20 cellular contexts compared by ENCODE assay signal in the genomic region with DNA sequence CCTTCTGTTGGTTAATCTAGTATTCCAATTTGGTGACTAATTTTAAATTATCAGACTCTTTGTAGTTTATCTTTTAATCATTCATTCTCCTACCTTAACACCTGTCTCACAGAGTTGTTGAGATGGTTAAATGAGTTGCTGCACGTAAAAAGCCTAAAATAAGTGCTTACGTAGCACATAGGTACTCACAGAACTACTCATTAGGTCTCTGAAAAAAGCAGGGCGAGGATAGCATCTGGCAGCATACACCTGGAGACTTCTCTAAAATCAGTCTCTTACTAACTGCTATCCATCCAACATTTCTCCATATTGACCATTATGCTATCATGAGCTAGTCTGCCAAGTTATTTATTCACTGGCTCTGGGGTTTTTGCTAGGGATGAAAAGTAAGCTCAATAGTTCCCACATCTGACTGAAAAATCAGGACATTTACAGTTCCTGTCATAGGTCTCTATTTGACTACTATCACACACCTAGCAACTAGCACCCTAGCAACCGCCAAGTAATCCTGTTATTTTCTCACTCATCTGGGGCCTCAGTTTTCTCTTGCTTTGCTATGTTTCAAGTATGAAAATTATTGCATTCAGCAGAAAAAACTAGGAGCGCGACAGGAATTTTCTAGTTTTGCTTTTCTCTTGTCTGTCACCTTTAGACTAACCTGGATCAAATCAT. TPM values are rescaled to one million over a fixed set of nuclear protein-coding genes. Genes with fewer than 3 reads are reported as not detected.
DNase-seq lines count a peak whose midpoint lies in the region; ATAC-seq, FAIRE-seq and TF ChIP-seq lines count a peak whose summit lies in the region.
"Had no signal": no experiment of that assay in that cellular context is flagged by ENCODE, and none has a peak within 500 bp of the region (broad histone marks: within the 10 kb centered on the region; RNA-seq: fewer than 3 reads in every experiment).

No MANE protein-coding gene starts in this region.

- DNase-seq in activated naive CD4-positive, alpha-beta T cell treated with anti-CD3 and anti-CD28 coated beads for 36 hours, result peak; percentile 64
- no peak for DNase-seq in activated naive CD4-positive, alpha-beta T cell treated with Interleukin-2 at 50 U/mL for 16 hours
- DNase-seq in GM12878 (ENCODE audit: low read depth, low spot score), result no peak
- no peak for DNase-seq in stimulated activated effector memory CD8-positive, alpha-beta T cell treated with anti-CD3 and anti-CD28 coated beads, Interleukin-12 subunit alpha, Interleukin-12 subunit beta, amount 100 ng/mL, for 72 hours (ENCODE audit: low spot score in 2 of 2)
- DNase-seq in NCI-H69 (lab: John Stamatoyannopoulos, UW), result no peak
- no peak for DNase-seq in NCI-H1092 treated with DMSO at 0.1 percent for 48 hours (lab: John Stamatoyannopoulos, UW)
- DNase-seq: activated CD4-positive, alpha-beta T cell treated with anti-CD3 and anti-CD28 coated beads for 1 hour; brain microvascular endothelial cell; cortex of kidney; H7; naive thymus-derived CD4-positive, alpha-beta T cell; NCI-H1105 treated with DMSO at 0.1 percent for 48 hours; NCI-H2107; NCI-H510A; pancreas; right lobe of liver; upper lobe of right lung had no signal

- WGBS in GM12878 (ENCODE audit: insufficient coverage, insufficient replicate concordance, low lambda C conversion rate, missing lambda C conversion rate), result 8% methylated on average over 6 of the region's 6 CpGs

- no peaks in the 10 kb centered on the region for H3K9me3 Mint-ChIP-seq in activated naive CD4-positive, alpha-beta T cell treated with anti-CD3 and anti-CD28 coated beads for 36 hours
- H3K9me3 Mint-ChIP-seq in stimulated activated effector memory CD8-positive, alpha-beta T cell treated with anti-CD3 and anti-CD28 coated beads, Interleukin-12 subunit alpha, Interleukin-12 subunit beta, amount 100 ng/mL, for 72 hours, result no peaks in the 10 kb centered on the region
- H3K9me3 Mint-ChIP-seq: naive thymus-derived CD4-positive, alpha-beta T cell had no signal

- H3K27ac ChIP-seq in GM12878 (ENCODE audit: control insufficient read depth, insufficient read depth), result no peak overlapping the region
- H3K27ac ChIP-seq: brain microvascular endothelial cell, pancreas, right lobe of liver, upper lobe of right lung had no signal

- no peak overlapping the region for H2AFZ ChIP-seq in GM12878 (ENCODE audit: control insufficient read depth, low read depth, low read length)

- peaks cover 2% of the 10 kb centered on the region; the same call in 1 of the 2 replicates for H3K4me1 ChIP-seq in GM12878 (ENCODE audit: control insufficient read depth, insufficient read depth, low read length)

- H3K4me2 ChIP-seq in GM12878 (ENCODE audit: control insufficient read depth, insufficient read depth), result no peak overlapping the region

- RAD21 ChIA-PET in GM12878 (lab: Charles Lee; ENCODE audit: unreplicated experiment), result no interaction called here

- no peaks in the 10 kb centered on the region for H3K9me3 ChIP-seq in GM12878 (replicated peaks; ENCODE audit: control insufficient read depth, insufficient read depth, low read length)
- H3K9me3 ChIP-seq: pancreas, right lobe of liver, upper lobe of right lung had no signal

- ATAC-seq in HG02870 (IDR thresholded peaks at IDR 0.05; ENCODE audit: unreplicated experiment) (peak; percentile 57), GM12878 (peak; percentile 35), GM21447 (IDR thresholded peaks at IDR 0.05; ENCODE audit: unreplicated experiment) (no peak)
- peak; percentile 86 for ATAC-seq in stimulated activated effector memory CD8-positive, alpha-beta T cell treated with anti-CD3 and anti-CD28 coated beads, Interleukin-12 subunit alpha, Interleukin-12 subunit beta, amount 100 ng/mL, for 72 hours
- ATAC-seq: naive thymus-derived CD4-positive, alpha-beta T cell; right lobe of liver; upper lobe of right lung had no signal

- no peak overlapping the region for H3K9ac ChIP-seq in GM12878 (ENCODE audit: control insufficient read depth, insufficient read depth, low read length)

- in situ Hi-C loops in GM12878 (cut with MboI), result loop anchor here (25.0 kb wide), 1 partner anchor 1784 kb away; a partner anchor contains a TSS

- peaks cover 4% of the 10 kb centered on the region; the same call in 1 of the 2 replicates for H4K20me1 ChIP-seq in GM12878 (ENCODE audit: control insufficient read depth, insufficient read depth)

- no peak overlapping the region for H3K4me3 Mint-ChIP-seq in activated naive CD4-positive, alpha-beta T cell treated with anti-CD3 and anti-CD28 coated beads for 36 hours
- H3K4me3 Mint-ChIP-seq in stimulated activated effector memory CD8-positive, alpha-beta T cell treated with anti-CD3 and anti-CD28 coated beads, Interleukin-12 subunit alpha, Interleukin-12 subunit beta, amount 100 ng/mL, for 72 hours, result peak overlapping the region; percentile 26

- H3K27me3 Mint-ChIP-seq in activated naive CD4-positive, alpha-beta T cell treated with anti-CD3 and anti-CD28 coated beads for 36 hours (ENCODE audit: low read depth), result no peaks in the 10 kb centered on the region
- H3K27me3 Mint-ChIP-seq: naive thymus-derived CD4-positive, alpha-beta T cell had no signal

- FAIRE-seq in GM12878 (lab: Jason Lieb, UNC), result no peak
- FAIRE-seq: pancreas had no signal

- TF ChIP-seq EP300 in GM12878 (IDR thresholded peaks at IDR 0.05; ENCODE audit: borderline replicate concordance in 1 of 2, control insufficient read depth in 1 of 2, low read depth in 2 of 2, low read length in 2 of 2), result no peak

- TF ChIP-seq RAD21 in GM12878 (IDR thresholded peaks at IDR 0.05; ENCODE audit: insufficient read depth, low read depth, low read length), result no peak

- no peak overlapping the region for H3K4me3 ChIP-seq in GM12878
- H3K4me3 ChIP-seq: pancreas, right lobe of liver, upper lobe of right lung had no signal

- BruUV-seq in GM12878 (replicated peaks; lab: Mats Ljungman, UMichigan), result no TSS peak

- H3K79me2 ChIP-seq in GM12878 (ENCODE audit: control insufficient read depth, insufficient read depth, low read length), result peaks cover 96% of the 10 kb centered on the region

- TF ChIP-seq POLR2A in GM12878 (IDR thresholded peaks at IDR 0.05; ENCODE audit: low read depth, low read length), result no peak

- POLR2A ChIA-PET in GM12878 (lab: Charles Lee), result interaction anchor here (1.6 kb wide), 1 partner anchor 31 kb away, joined by 4 read pairs; no protein-coding TSS in a partner anchor

- H3K27me3 ChIP-seq in GM12878 (replicated peaks in 1 of 2; ENCODE audit: control insufficient read depth in 2 of 2, insufficient read depth in 2 of 2, low read length in 1 of 2), result no peaks in the 10 kb centered on the region
- H3K27me3 ChIP-seq: brain microvascular endothelial cell, pancreas, right lobe of liver, upper lobe of right lung had no signal

- peaks cover 77% of the 10 kb centered on the region for H3K4me1 Mint-ChIP-seq in activated naive CD4-positive, alpha-beta T cell treated with anti-CD3 and anti-CD28 coated beads for 36 hours (ENCODE audit: low read depth)
- H3K4me1 Mint-ChIP-seq in stimulated activated effector memory CD8-positive, alpha-beta T cell treated with anti-CD3 and anti-CD28 coated beads, Interleukin-12 subunit alpha, Interleukin-12 subunit beta, amount 100 ng/mL, for 72 hours, result peaks cover 87% of the 10 kb centered on the region

- peaks cover 43% of the 10 kb centered on the region for H3K36me3 Mint-ChIP-seq in activated naive CD4-positive, alpha-beta T cell treated with anti-CD3 and anti-CD28 coated beads for 36 hours (ENCODE audit: low read depth)
- peaks cover 100% of the 10 kb centered on the region for H3K36me3 Mint-ChIP-seq in stimulated activated effector memory CD8-positive, alpha-beta T cell treated with anti-CD3 and anti-CD28 coated beads, Interleukin-12 subunit alpha, Interleukin-12 subunit beta, amount 100 ng/mL, for 72 hours

- intact Hi-C loops in activated naive CD4-positive, alpha-beta T cell treated with anti-CD3 and anti-CD28 coated beads for 36 hours (cut with micrococcal nuclease), result loop anchor here (1.0 to 5.0 kb wide), 4 partner anchors 11 to 36 kb away; a partner anchor contains a TSS
- intact Hi-C loops in GM12878 (cut with micrococcal nuclease; ENCODE audit: unreplicated experiment), result no loop called here

- no peak for TF ChIP-seq CTCF in GM12878 (IDR thresholded peaks at IDR 0.05 in 2 of 3, conservative IDR thresholded peaks at IDR 0.05 in 1 of 3; ENCODE audit: control insufficient read depth in 2 of 3, extremely low read depth in 1 of 3, insufficient read depth in 1 of 3, low read depth in 3 of 3, low read length in 3 of 3)

- CTCF ChIA-PET in activated naive CD4-positive, alpha-beta T cell treated with anti-CD3 and anti-CD28 coated beads for 36 hours (lab: Charles Lee), result no interaction called here
- CTCF ChIA-PET in GM12878 (lab: Yijun Ruan, JAX), result no interaction called here

- peaks cover 0 to 41% of the 10 kb centered on the region in 2 experiments for H3K36me3 ChIP-seq in GM12878 (ENCODE audit: control insufficient read depth in 2 of 2, insufficient read depth in 2 of 2, low read length in 1 of 2)

- no peak overlapping the region for H3K27ac Mint-ChIP-seq in activated naive CD4-positive, alpha-beta T cell treated with anti-CD3 and anti-CD28 coated beads for 36 hours
- H3K27ac Mint-ChIP-seq in stimulated activated effector memory CD8-positive, alpha-beta T cell treated with anti-CD3 and anti-CD28 coated beads, Interleukin-12 subunit alpha, Interleukin-12 subunit beta, amount 100 ng/mL, for 72 hours, result peak overlapping the region; percentile 21

- SMC1A ChIA-PET in GM12878 (lab: Charles Lee; ENCODE audit: uncharacterized antibody, unreplicated experiment), result interaction anchor here (0.6 to 1.2 kb wide), 4 partner anchors 10 to 40 kb away, joined by 3 read pairs; no protein-coding TSS in a partner anchor

RNA-seq across cellular contexts. Expression of a gene that starts 11.2 kb away (rescaled TPM):
- total RNA-seq in activated naive CD4-positive, alpha-beta T cell treated with anti-CD3 and anti-CD28 coated beads for 36 hours, result 100 to 1,000 TPM; 533 to 579 TPM
- 277 and 287 TPM in 2 replicates for total RNA-seq in GM12878 (2013; cell fraction: nucleolus; rRNA removed)
- 263 and 310 TPM in 2 replicates for total RNA-seq in GM12878 (2014; rRNA removed)
- total RNA-seq in GM12878 (2014; rRNA removed; fragmentation: Illumina TruSeq; extraction: Trizol), result 390 and 393 TPM in 2 replicates
- total RNA-seq in GM12878 (2021), result 389 and 404 TPM in 2 replicates
- polyA plus RNA-seq in GM12878 (2011; ENCODE audit: low read depth), result 269 TPM
- polyA plus RNA-seq in GM12878 (2011; rRNA removed), result 294 and 451 TPM in 2 replicates
- 156 and 178 TPM in 2 replicates for polyA plus RNA-seq in GM12878 (2011; cell fraction: cytosol; rRNA removed)
- polyA plus RNA-seq in GM12878 (2011; cell fraction: nucleus; rRNA removed), result 187 and 204 TPM in 2 replicates
- polyA plus RNA-seq in GM12878 (2012), result 377 and 799 TPM in 2 replicates
- polyA plus RNA-seq in GM12878 (2014; fragmentation: Illumina TruSeq; extraction: Trizol), result 321 and 392 TPM in 2 replicates
- 100 to 1,000 TPM; 130 to 143 TPM for polyA plus RNA-seq in GM12878 (2014; fragmentation: Nextera tagmentation; extraction: Ambion mirVana)
- 160 and 185 TPM in 2 replicates for polyA plus RNA-seq in GM12878 (2014; rRNA removed)
- polyA plus RNA-seq in GM12878 (2016; fragmentation: Nextera tagmentation; extraction: Ambion mirVana), result 100 to 1,000 TPM; 226 to 229 TPM
- 448 and 740 TPM in 2 replicates for polyA minus RNA-seq in GM12878 (2011; rRNA and poly(A)+ RNA removed)
- 142 and 182 TPM in 2 replicates for polyA minus RNA-seq in GM12878 (2011; cell fraction: cytosol; rRNA and poly(A)+ RNA removed)
- 86.4 and 110 TPM in 2 replicates for polyA minus RNA-seq in GM12878 (2011; cell fraction: nucleus; rRNA and poly(A)+ RNA removed)

RNA-seq across cellular contexts. Expression of a gene that starts 30.0 kb away (rescaled TPM):
- 10 to 100 TPM; 42.1 to 43.9 TPM for total RNA-seq in activated naive CD4-positive, alpha-beta T cell treated with anti-CD3 and anti-CD28 coated beads for 36 hours
- total RNA-seq in GM12878 (2013; cell fraction: nucleolus; rRNA removed), result 18.4 and 19.1 TPM in 2 replicates
- total RNA-seq in GM12878 (2014; rRNA removed) (65.7 and 81.7 TPM in 2 replicates), GM12878 (2014; rRNA removed; fragmentation: Illumina TruSeq; extraction: Trizol) (71.3 and 72.0 TPM in 2 replicates), GM12878 (2021) (48.6 and 49.9 TPM in 2 replicates)
- 22.8 TPM for polyA plus RNA-seq in GM12878 (2011; ENCODE audit: low read depth)
- polyA plus RNA-seq in GM12878 (2011; rRNA removed) (73.2 and 110 TPM in 2 replicates), GM12878 (2014; fragmentation: Illumina TruSeq; extraction: Trizol) (67.0 and 91.3 TPM in 2 replicates), GM12878 (2014; fragmentation: Nextera tagmentation; extraction: Ambion mirVana) (10 to 100 TPM; 31.7 to 33.0 TPM), GM12878 (2014; rRNA removed) (31.6 and 36.7 TPM in 2 replicates), GM12878 (2016; fragmentation: Nextera tagmentation; extraction: Ambion mirVana) (10 to 100 TPM; 66.7 to 68.1 TPM)
- 28.8 and 36.8 TPM in 2 replicates for polyA plus RNA-seq in GM12878 (2011; cell fraction: cytosol; rRNA removed)
- 11.9 and 13.6 TPM in 2 replicates for polyA plus RNA-seq in GM12878 (2011; cell fraction: nucleus; rRNA removed)
- polyA plus RNA-seq in GM12878 (2012), result 36.8 and 37.2 TPM in 2 replicates
- polyA minus RNA-seq in GM12878 (2011; rRNA and poly(A)+ RNA removed), result 70.7 and 94.7 TPM in 2 replicates
- polyA minus RNA-seq in GM12878 (2011; cell fraction: cytosol; rRNA and poly(A)+ RNA removed), result 29.0 and 32.0 TPM in 2 replicates
- polyA minus RNA-seq in GM12878 (2011; cell fraction: nucleus; rRNA and poly(A)+ RNA removed), result 8.9 and 12.2 TPM in 2 replicates

RNA-seq across cellular contexts. Expression of a gene that starts 33.9 kb away (rescaled TPM):
- total RNA-seq in activated naive CD4-positive, alpha-beta T cell treated with anti-CD3 and anti-CD28 coated beads for 36 hours, result 10 to 100 TPM; 60.2 to 60.6 TPM
- 46.3 and 57.4 TPM in 2 replicates for total RNA-seq in GM12878 (2013; cell fraction: nucleolus; rRNA removed)
- 67.0 and 71.3 TPM in 2 replicates for total RNA-seq in GM12878 (2014; rRNA removed)
- total RNA-seq in GM12878 (2014; rRNA removed; fragmentation: Illumina TruSeq; extraction: Trizol), result 34.3 and 35.6 TPM in 2 replicates
- 43.3 and 45.1 TPM in 2 replicates for total RNA-seq in GM12878 (2021)
- 24.4 TPM for polyA plus RNA-seq in GM12878 (2011; ENCODE audit: low read depth)
- polyA plus RNA-seq in GM12878 (2011; rRNA removed), result 47.7 and 78.7 TPM in 2 replicates
- 25.1 and 46.3 TPM in 2 replicates for polyA plus RNA-seq in GM12878 (2011; cell fraction: cytosol; rRNA removed)
- 30.5 and 31.1 TPM in 2 replicates for polyA plus RNA-seq in GM12878 (2011; cell fraction: nucleus; rRNA removed)
- polyA plus RNA-seq in GM12878 (2012), result 36.9 and 42.6 TPM in 2 replicates
- 23.3 and 27.7 TPM in 2 replicates for polyA plus RNA-seq in GM12878 (2014; fragmentation: Illumina TruSeq; extraction: Trizol)
- 10 to 100 TPM; 10.4 to 12.8 TPM for polyA plus RNA-seq in GM12878 (2014; fragmentation: Nextera tagmentation; extraction: Ambion mirVana)
- 51.6 and 55.3 TPM in 2 replicates for polyA plus RNA-seq in GM12878 (2014; rRNA removed)
- 10 to 100 TPM; 59.0 to 60.3 TPM for polyA plus RNA-seq in GM12878 (2016; fragmentation: Nextera tagmentation; extraction: Ambion mirVana)
- polyA minus RNA-seq in GM12878 (2011; rRNA and poly(A)+ RNA removed), result 37.4 and 48.7 TPM in 2 replicates
- 11.4 and 22.7 TPM in 2 replicates for polyA minus RNA-seq in GM12878 (2011; cell fraction: cytosol; rRNA and poly(A)+ RNA removed)
- polyA minus RNA-seq in GM12878 (2011; cell fraction: nucleus; rRNA and poly(A)+ RNA removed), result 24.5 and 46.3 TPM in 2 replicates

RNA-seq across cellular contexts. Expression of a gene that starts 51.2 kb away (rescaled TPM):
- total RNA-seq in activated naive CD4-positive, alpha-beta T cell treated with anti-CD3 and anti-CD28 coated beads for 36 hours, result not detected
- not detected in 2 replicates for total RNA-seq in GM12878 (2013; cell fraction: nucleolus; rRNA removed)
- total RNA-seq in GM12878 (2014; rRNA removed), result not detected in 2 replicates
- total RNA-seq in GM12878 (2014; rRNA removed; fragmentation: Illumina TruSeq; extraction: Trizol), result not detected in 2 replicates
- not detected in 2 replicates for total RNA-seq in GM12878 (2021)
- not detected for polyA plus RNA-seq in GM12878 (2011; ENCODE audit: low read depth)
- polyA plus RNA-seq in GM12878 (2011; rRNA removed), result not detected in 2 replicates
- not detected in 2 replicates for polyA plus RNA-seq in GM12878 (2011; cell fraction: cytosol; rRNA removed)
- not detected in 2 replicates for polyA plus RNA-seq in GM12878 (2011; cell fraction: nucleus; rRNA removed)
- 0.08 TPM in 1 of 2 replicates, not detected in the other for polyA plus RNA-seq in GM12878 (2012)
- 0.12 TPM in 1 of 2 replicates, not detected in the other for polyA plus RNA-seq in GM12878 (2014; fragmentation: Illumina TruSeq; extraction: Trizol)
- not detected for polyA plus RNA-seq in GM12878 (2014; fragmentation: Nextera tagmentation; extraction: Ambion mirVana)
- 0.14 TPM in 1 of 2 replicates, not detected in the other for polyA plus RNA-seq in GM12878 (2014; rRNA removed)
- polyA plus RNA-seq in GM12878 (2016; fragmentation: Nextera tagmentation; extraction: Ambion mirVana), result under 1 TPM in 1 of 2 experiments, not detected in 1; 0.30 TPM
- not detected in 2 replicates for polyA minus RNA-seq in GM12878 (2011; rRNA and poly(A)+ RNA removed)
- not detected in 2 replicates for polyA minus RNA-seq in GM12878 (2011; cell fraction: cytosol; rRNA and poly(A)+ RNA removed)
- polyA minus RNA-seq in GM12878 (2011; cell fraction: nucleus; rRNA and poly(A)+ RNA removed), result not detected in 2 replicates
- total RNA-seq: mesenteric fat pad; naive thymus-derived CD4-positive, alpha-beta T cell; upper lobe of right lung had no signal
- polyA plus RNA-seq: naive thymus-derived CD4-positive, alpha-beta T cell; pancreas had no signal
